In the genomic region with DNA sequence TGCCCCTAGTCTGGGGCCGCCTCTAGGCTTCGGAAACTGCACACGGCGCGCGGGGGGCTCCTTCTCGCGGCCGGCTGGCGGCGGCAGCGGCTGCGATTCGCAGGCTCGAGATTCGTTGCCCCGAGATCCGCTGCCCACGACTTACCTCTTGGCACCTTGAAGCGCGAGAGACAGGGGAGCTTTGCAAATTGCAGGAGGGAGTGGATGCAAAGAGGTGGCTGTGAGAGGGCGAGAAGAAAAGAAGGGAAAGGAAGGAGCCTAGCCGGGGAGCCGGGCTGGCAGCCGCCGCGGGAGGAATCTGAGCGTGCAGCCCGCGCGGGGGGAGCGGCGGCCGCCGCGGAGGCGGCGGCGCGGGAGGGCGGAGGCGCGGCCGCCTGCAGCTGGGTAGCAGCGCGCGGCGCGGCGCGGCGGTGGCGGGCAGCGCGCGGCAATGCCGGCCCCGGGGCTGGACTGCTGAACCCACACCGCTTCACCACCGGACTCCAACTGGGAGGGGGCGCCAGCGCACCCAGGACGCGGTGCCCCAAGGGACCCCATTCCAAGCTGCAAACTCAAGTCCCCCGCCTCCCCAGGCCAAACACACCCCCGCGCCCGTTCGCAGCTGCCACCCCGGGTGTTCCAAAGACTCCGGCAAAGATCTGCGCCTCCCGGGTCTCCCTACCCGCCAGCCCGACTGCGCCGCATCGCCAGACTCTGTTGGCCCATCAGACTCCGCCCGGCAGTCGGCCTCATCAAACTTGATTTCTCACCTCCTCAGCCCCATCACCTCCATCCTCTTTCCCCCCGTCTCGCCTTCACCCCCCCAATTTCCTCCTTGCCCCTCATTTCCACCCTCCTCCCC, we compare ENCODE assay signal across 8 cellular contexts. TPM values are rescaled to one million over a fixed set of nuclear protein-coding genes. Genes with fewer than 3 reads are reported as not detected.
DNase-seq lines count a peak whose midpoint lies in the region; ATAC-seq and TF ChIP-seq lines count a peak whose summit lies in the region.

No MANE protein-coding gene starts in this region.

- in situ Hi-C loops in ACHN (cut with HindIII; ENCODE audit: low pct_ligation_motif_present, low pct_unique_long_range_greater_than_20kb, low sequenced_read_pairs): no loop called here

- peak overlapping the region; percentile 25; the same call in 1 of the 2 replicates for H3K9ac ChIP-seq in OCI-LY3 (ENCODE audit: low read length)

- ATAC-seq in GM21529 (IDR thresholded peaks at IDR 0.05; ENCODE audit: unreplicated experiment) (peak; percentile 37), naive B cell (ENCODE audit: low read depth in 2 of 2) (peak; percentile 37 to 45)
- ATAC-seq in activated T-helper 17 cell treated with anti-CD3 and anti-CD28 coated beads, Interleukin-2, amount 50 U/mL, for 72 hours (replicated peaks): peak; percentile 22

- no peaks in the 10 kb centered on the region for H3K27me3 Mint-ChIP-seq in activated T-helper 17 cell treated with anti-CD3 and anti-CD28 coated beads, Interleukin-2, amount 50 U/mL, for 72 hours
- H3K27me3 Mint-ChIP-seq in naive B cell: peaks cover 39 to 63% (median 62%) of the 10 kb centered on the region in 3 donors

- peaks cover 19% of the 10 kb centered on the region for H3K4me1 ChIP-seq in OCI-LY3 (ENCODE audit: low read length)

- no peaks in the 10 kb centered on the region; the same call in 1 of the 2 replicates for H4K20me1 ChIP-seq in OCI-LY3 (ENCODE audit: insufficient read depth, low read length)

- H3K9me3 Mint-ChIP-seq in activated T-helper 17 cell treated with anti-CD3 and anti-CD28 coated beads, Interleukin-2, amount 50 U/mL, for 72 hours: no peaks in the 10 kb centered on the region
- peaks cover 0 to 3% (median 0%) of the 10 kb centered on the region in 7 donors for H3K9me3 Mint-ChIP-seq in naive B cell

- peak overlapping the region; percentile 99 for H3K27ac Mint-ChIP-seq in activated T-helper 17 cell treated with anti-CD3 and anti-CD28 coated beads, Interleukin-2, amount 50 U/mL, for 72 hours
- peak overlapping the region; percentile 49 to 93 (median 76) for H3K27ac Mint-ChIP-seq in naive B cell

- no peak overlapping the region for H3K27ac ChIP-seq in OCI-LY3 (ENCODE audit: low read length)

- peaks cover 6% of the 10 kb centered on the region for H3K4me1 Mint-ChIP-seq in activated T-helper 17 cell treated with anti-CD3 and anti-CD28 coated beads, Interleukin-2, amount 50 U/mL, for 72 hours
- peaks cover 34 to 57% (median 47%) of the 10 kb centered on the region in 3 donors for H3K4me1 Mint-ChIP-seq in naive B cell

- DNase-seq in ACHN (peak; percentile 72), fibroblast of mammary gland (ENCODE audit: low read depth) (peak; percentile 89), naive B cell (peak; percentile 39), stromal cell of bone marrow (ENCODE audit: low read depth) (peak; percentile 38), OCI-M2 (lab: John Stamatoyannopoulos, UW; ENCODE audit: unreplicated experiment) (no peak)

- no peaks in the 10 kb centered on the region for H3K9me3 ChIP-seq in OCI-LY3 (ENCODE audit: insufficient read depth, low read length)

- H3K79me2 ChIP-seq in OCI-LY3 (ENCODE audit: low read length): no peaks in the 10 kb centered on the region

- peaks cover 84% of the 10 kb centered on the region for H3K27me3 ChIP-seq in OCI-LY3 (ENCODE audit: low read depth, low read length)

- peak overlapping the region; percentile 84 for H2AFZ ChIP-seq in OCI-LY3 (ENCODE audit: low read depth, low read length)

- peak overlapping the region; percentile 99 for H3K4me3 Mint-ChIP-seq in activated T-helper 17 cell treated with anti-CD3 and anti-CD28 coated beads, Interleukin-2, amount 50 U/mL, for 72 hours
- H3K4me3 Mint-ChIP-seq in naive B cell: peak overlapping the region; percentile 91 to 97 (median 94)

- H3K36me3 Mint-ChIP-seq in activated T-helper 17 cell treated with anti-CD3 and anti-CD28 coated beads, Interleukin-2, amount 50 U/mL, for 72 hours (ENCODE audit: low read depth): peaks cover 58% of the 10 kb centered on the region
- H3K36me3 Mint-ChIP-seq in naive B cell: peaks cover 0 to 7% of the 10 kb centered on the region in 2 donors

- H3K4me3 ChIP-seq in OCI-LY3 (ENCODE audit: low read length): peak overlapping the region; percentile 78
- H3K4me3 ChIP-seq in fibroblast of mammary gland (ENCODE audit: control insufficient read depth, low read depth, low read length): peak overlapping the region; percentile 94

- peak; percentile 46 for TF ChIP-seq CTCF in OCI-LY3 (IDR thresholded peaks at IDR 0.05; ENCODE audit: low read depth, low read length)
- no peak for TF ChIP-seq CTCF in fibroblast of mammary gland (conservative IDR thresholded peaks at IDR 0.05; ENCODE audit: control insufficient read depth, insufficient read depth, low read depth, low read length)

- H3K36me3 ChIP-seq in OCI-LY3 (replicated peaks; ENCODE audit: low read depth, low read length): no peaks in the 10 kb centered on the region

- peak overlapping the region; percentile 97 for H3K4me2 ChIP-seq in OCI-LY3 (ENCODE audit: low read length)

RNA-seq across cellular contexts. Expression of gene SUPT3H, which starts 44.2 kb away (rescaled TPM):
- total RNA-seq in activated T-helper 17 cell treated with anti-CD3 and anti-CD28 coated beads, Interleukin-2, amount 50 U/mL, for 72 hours: 10 to 100 TPM; 12.1 to 20.0 TPM
- 1 to 10 TPM; 3.7 to 8.6 (median 6.7) TPM for polyA plus RNA-seq in naive B cell (ENCODE audit: low read depth in 6 of 6)
